23 cellular contexts compared by ENCODE assay signal in genomic region chr1:40847023-40847740, GRCh38. TPM values are rescaled to one million over a fixed set of nuclear protein-coding genes. Genes with fewer than 3 reads are reported as not detected.
DNase-seq lines count a peak whose midpoint lies in the region; ATAC-seq, FAIRE-seq and TF ChIP-seq lines count a peak whose summit lies in the region.
"Had no signal": no experiment of that assay in that cellular context is flagged by ENCODE, and none has a peak within 500 bp of the region (broad histone marks: within the 10 kb centered on the region; RNA-seq: fewer than 3 reads in every experiment).

No MANE protein-coding gene starts in this region.

- H4K8ac ChIP-seq in IMR-90 (ENCODE audit: low read depth in 2 of 2, low read length in 2 of 2) (no peak overlapping the region), H1 (ENCODE audit: extremely low read depth, insufficient read depth, low read length) (no peak overlapping the region)

- no peaks in the 10 kb centered on the region for H3K79me2 ChIP-seq in H1 (ENCODE audit: control insufficient read depth in 1 of 2, insufficient read depth in 2 of 2, low read length in 2 of 2)

- H2BK12ac ChIP-seq in H1 (ENCODE audit: low read depth, low read length): no peak overlapping the region

- H4K91ac ChIP-seq in IMR-90 (ENCODE audit: insufficient read depth, low read depth, low read length): no peak overlapping the region
- H4K91ac ChIP-seq in H1 (replicated peaks; ENCODE audit: insufficient read length, low read length): no peak overlapping the region

- no peaks in the 10 kb centered on the region for H3K36me3 ChIP-seq in BLaER1 treated with 17β-estradiol and CSF1 and Interleukin-3, amounts not matched to agents 10 nM and 100 nM
- no peaks in the 10 kb centered on the region for H3K36me3 ChIP-seq in IMR-90 (ENCODE audit: control insufficient read depth, insufficient read depth, low read length)
- no peaks in the 10 kb centered on the region for H3K36me3 ChIP-seq in H1 (ENCODE audit: control insufficient read depth in 2 of 4, insufficient read depth in 4 of 4, low read length in 3 of 4)
- no peaks in the 10 kb centered on the region for H3K36me3 ChIP-seq in mesodermal cell (ENCODE audit: control insufficient read depth, insufficient read depth, low read length)
- H3K36me3 ChIP-seq in pancreas: no peaks in the 10 kb centered on the region
- H3K36me3 ChIP-seq: esophagus squamous epithelium, heart right ventricle, WERI-Rb-1 had no signal

- no peak for TF ChIP-seq RAD21 in IMR-90 (IDR thresholded peaks at IDR 0.05; ENCODE audit: low read length)
- no peak for TF ChIP-seq RAD21 in H1 (IDR thresholded peaks at IDR 0.05 in 1 of 2, conservative IDR thresholded peaks at IDR 0.05 in 1 of 2; ENCODE audit: low read depth in 2 of 2, low read length in 2 of 2)

- CTCF ChIA-PET in IMR-90 (lab: Yijun Ruan, JAX): interaction anchor here (0.6 to 3.1 kb wide), 5 partner anchors 12 to 156 kb away, joined by 3 to 30 read pairs (median 6); no protein-coding TSS in a partner anchor
- CTCF ChIA-PET in H1 (lab: Charles Lee; ENCODE audit: partially characterized antibody): interaction anchor here (1.0 to 26.8 kb wide), 13 partner anchors 9 to 236 kb away, joined by 3 to 917 read pairs (median 5); partner anchors contain the start of gene CITED4

- H3K23ac ChIP-seq in IMR-90 (ENCODE audit: low read depth, low read length) (peak overlapping the region; percentile 40; the same call in 1 of the 2 replicates), H1 (ENCODE audit: insufficient read length) (no peak overlapping the region)

- H4K5ac ChIP-seq in IMR-90 (ENCODE audit: low read depth, low read length): no peak overlapping the region
- no peak overlapping the region for H4K5ac ChIP-seq in H1 (ENCODE audit: insufficient read length, low read depth, low read length)

- no peak overlapping the region for H3K18ac ChIP-seq in IMR-90 (ENCODE audit: low read depth, low read length)
- H3K18ac ChIP-seq in H1 (ENCODE audit: extremely low read depth, low read length): no peak overlapping the region

- H2BK120ac ChIP-seq in IMR-90 (ENCODE audit: low read depth, low read length): no peak overlapping the region
- no peak overlapping the region for H2BK120ac ChIP-seq in H1 (replicated peaks; ENCODE audit: low read depth, low read length)

- in situ Hi-C loops in IMR-90 (cut with MboI; ENCODE audit: low sequenced_read_pairs): loop anchor here (5.0 to 10.0 kb wide), 2 partner anchors 105 to 222 kb away; no protein-coding TSS in a partner anchor

- H4K20me1 ChIP-seq in BLaER1 treated with 17β-estradiol and CSF1 and Interleukin-3, amounts not matched to agents 10 nM and 100 nM: no peaks in the 10 kb centered on the region
- H4K20me1 ChIP-seq in IMR-90 (ENCODE audit: insufficient read depth, low read length) (no peaks in the 10 kb centered on the region; the same call in 1 of the 2 replicates), H1 (replicated peaks in 1 of 2; ENCODE audit: control insufficient read depth in 1 of 2, insufficient read depth in 2 of 2, low read length in 2 of 2) (no peaks in the 10 kb centered on the region)

- dilution Hi-C loops in IMR-90 (cut with HindIII; ENCODE audit: low sequenced_read_pairs, unreplicated experiment): no loop called here

- peak; percentile 18 for DNase-seq in IMR-90
- no peak for DNase-seq in H1 (ENCODE audit: low read depth in 1 of 2, low spot score in 2 of 2)
- no peak for DNase-seq in lower leg skin (ENCODE audit: low spot score in 2 of 2)
- no peak for DNase-seq in pancreas
- DNase-seq in D721Med (ENCODE audit: insufficient read length, low spot score): no peak
- DNase-seq in SKM-1 (lab: John Stamatoyannopoulos, UW; ENCODE audit: unreplicated experiment): no peak
- DNase-seq: activated CD4-positive, alpha-beta memory T cell treated with anti-CD3 and anti-CD28 coated beads, Interleukin-2, amount 10 ng/mL, durations not matched to agents 7 days and 5 days; activated T-cell treated with anti-CD3 and anti-CD28 coated beads, Interleukin-2, amount 50 U/mL, for 4 hours; CD8-positive, alpha-beta memory T cell; esophagus squamous epithelium; heart right ventricle; NCI-H1105; NCI-H2171; NCI-H774; WERI-Rb-1 had no signal

- peak overlapping the region in 6 of 11 experiments; percentile 18 to 50 (median 30); a peak in 7 of 22 replicates for H3K4me2 ChIP-seq in BLaER1 treated with 17β-estradiol and CSF1 and Interleukin-3, amounts not matched to agents 10 nM and 100 nM
- no peak overlapping the region for H3K4me2 ChIP-seq in IMR-90 (ENCODE audit: low read depth, low read length)
- H3K4me2 ChIP-seq in H1 (ENCODE audit: insufficient read depth in 1 of 2, low read depth in 2 of 2, low read length in 2 of 2): no peak overlapping the region
- H3K4me2 ChIP-seq: KMS-11 had no signal

- H3K27ac ChIP-seq in BLaER1 treated with 17β-estradiol and CSF1 and Interleukin-3, amounts not matched to agents 10 nM and 100 nM: no peak overlapping the region
- no peak overlapping the region for H3K27ac ChIP-seq in IMR-90 (ENCODE audit: insufficient read depth, low read length)
- no peak overlapping the region for H3K27ac ChIP-seq in H1 (ENCODE audit: low read depth, low read length)
- H3K27ac ChIP-seq in mesodermal cell (ENCODE audit: low read depth, low read length, severe bottlenecking): peak overlapping the region; percentile 65
- no peak overlapping the region for H3K27ac ChIP-seq in pancreas
- H3K27ac ChIP-seq: esophagus squamous epithelium, heart right ventricle, KMS-11, WERI-Rb-1 had no signal

- BruUV-seq in IMR-90 (replicated peaks; lab: Mats Ljungman, UMichigan): no TSS peak

- H3K4me3 ChIP-seq in BLaER1 treated with 17β-estradiol and CSF1 and Interleukin-3, amounts not matched to agents 10 nM and 100 nM: no peak overlapping the region
- H3K4me3 ChIP-seq in IMR-90 (ENCODE audit: insufficient read depth, low read depth, low read length) (no peak overlapping the region), H1 (ENCODE audit: extremely low read depth in 1 of 4, insufficient read depth in 2 of 4, low read depth in 3 of 4, low read length in 4 of 4) (no peak overlapping the region), mesodermal cell (ENCODE audit: extremely low read depth, insufficient read depth, low read length, poor library complexity, severe bottlenecking) (no peak overlapping the region), lower leg skin (ENCODE audit: low read depth, poor library complexity, severe bottlenecking) (no peak overlapping the region), pancreas (no peak overlapping the region)
- H3K4me3 ChIP-seq: esophagus squamous epithelium, GM12878, heart right ventricle had no signal

- H3K14ac ChIP-seq in IMR-90 (replicated peaks; ENCODE audit: low read depth, low read length) (no peak overlapping the region), H1 (ENCODE audit: insufficient read length) (no peak overlapping the region)

- H2AFZ ChIP-seq in IMR-90 (replicated peaks; ENCODE audit: low read length, poor library complexity) (peak overlapping the region; percentile 12), H1 (ENCODE audit: low read length) (no peak overlapping the region)

- H3K9ac ChIP-seq in BLaER1 treated with 17β-estradiol and CSF1 and Interleukin-3, amounts not matched to agents 10 nM and 100 nM: no peak overlapping the region
- H3K9ac ChIP-seq in IMR-90 (ENCODE audit: low read depth, low read length) (no peak overlapping the region), H1 (replicated peaks in 1 of 4; ENCODE audit: extremely low read depth in 1 of 4, low read depth in 3 of 4, low read length in 3 of 4) (no peak overlapping the region)
- H3K9ac ChIP-seq: KMS-11 had no signal

- TF ChIP-seq POLR2A in IMR-90 (IDR thresholded peaks at IDR 0.05; ENCODE audit: low read depth, low read length): no peak
- TF ChIP-seq POLR2A in H1 (IDR thresholded peaks at IDR 0.05; ENCODE audit: control extremely low read depth in 1 of 2, low read depth in 2 of 2, low read length in 2 of 2): no peak
- TF ChIP-seq POLR2A in lower leg skin (IDR thresholded peaks at IDR 0.05): no peak

- intact Hi-C loops in IMR-90 (cut with micrococcal nuclease): loop anchor here (5.0 kb wide), 1 partner anchor 275 kb away; no protein-coding TSS in a partner anchor
- intact Hi-C loops in lower leg skin (cut with DNase I; ENCODE audit: low total_unique reads): no loop called here
- intact Hi-C loops in pancreas (cut with DNase I): loop anchor here in 1 of 3 donors (5.0 to 10.0 kb wide), 2 partner anchors 105 to 222 kb away; no protein-coding TSS in a partner anchor

- TF ChIP-seq CTCF in IMR-90 (conservative IDR thresholded peaks at IDR 0.05; ENCODE audit: low read depth, low read length) (no peak), H1 (IDR thresholded peaks at IDR 0.05; ENCODE audit: control extremely low read depth in 1 of 3, insufficient read depth in 1 of 3, low read depth in 1 of 3, low read length in 3 of 3) (no peak), lower leg skin (IDR thresholded peaks at IDR 0.05) (no peak), pancreas (IDR thresholded peaks at IDR 0.05) (no peak), D721Med (IDR thresholded peaks at IDR 0.05; ENCODE audit: insufficient read depth, missing control alignments) (no peak)

- H3K79me1 ChIP-seq in IMR-90 (ENCODE audit: low read depth in 1 of 2, low read length in 2 of 2): no peaks in the 10 kb centered on the region
- H3K79me1 ChIP-seq in H1 (ENCODE audit: low read depth, low read length): no peaks in the 10 kb centered on the region

- H3K27me3 ChIP-seq in BLaER1 treated with 17β-estradiol and CSF1 and Interleukin-3, amounts not matched to agents 10 nM and 100 nM: no peaks in the 10 kb centered on the region
- H3K27me3 ChIP-seq in IMR-90 (ENCODE audit: control insufficient read depth, insufficient read depth, low read length): peaks cover 7% of the 10 kb centered on the region
- H3K27me3 ChIP-seq in H1 (replicated peaks in 1 of 4; ENCODE audit: control insufficient read depth in 3 of 4, extremely low read depth in 1 of 4, insufficient read depth in 3 of 4, low read length in 3 of 4): no peaks in the 10 kb centered on the region; a peak in 1 of 7 replicates
- H3K27me3 ChIP-seq in pancreas: no peaks in the 10 kb centered on the region
- H3K27me3 ChIP-seq: esophagus squamous epithelium, heart right ventricle had no signal

- ATAC-seq in IMR-90 (ENCODE audit: low read depth) (peak; percentile 31; the same call in 1 of the 2 replicates), pancreas (no peak)
- ATAC-seq: activated T-cell treated with anti-CD3 and anti-CD28 coated beads, Interleukin-2, amount 50 U/mL, for 4 hours; GM12878; heart right ventricle; Panc1 had no signal

- no peak for TF ChIP-seq EP300 in H1 (IDR thresholded peaks at IDR 0.05; ENCODE audit: borderline replicate concordance in 1 of 2, low read depth in 2 of 2, low read length in 2 of 2)

- no peak overlapping the region for H2AK9ac ChIP-seq in IMR-90 (replicated peaks; ENCODE audit: low read depth, low read length, poor library complexity)

- peaks cover 0 to 8% (median 5%) of the 10 kb centered on the region in 11 experiments; a peak in 6 of 22 replicates for H3K9me3 ChIP-seq in BLaER1 treated with 17β-estradiol and CSF1 and Interleukin-3, amounts not matched to agents 10 nM and 100 nM (replicated peaks in 1 of 11)
- H3K9me3 ChIP-seq in IMR-90 (ENCODE audit: control insufficient read depth, insufficient read depth, low read length) (peaks cover 11% of the 10 kb centered on the region), H1 (ENCODE audit: insufficient read depth in 2 of 2, low read depth in 1 of 2, low read length in 1 of 2) (no peaks in the 10 kb centered on the region), mesodermal cell (ENCODE audit: control insufficient read depth, low read length) (peaks cover 9% of the 10 kb centered on the region), pancreas (no peaks in the 10 kb centered on the region)

- H3K4ac ChIP-seq in IMR-90 (ENCODE audit: low read depth, low read length) (no peak overlapping the region), H1 (replicated peaks; ENCODE audit: insufficient read length, low read depth, low read length) (no peak overlapping the region)

- H2BK5ac ChIP-seq in IMR-90 (ENCODE audit: low read depth, low read length, poor library complexity, severe bottlenecking) (no peak overlapping the region), H1 (ENCODE audit: low read depth, low read length) (no peak overlapping the region)

- H2BK20ac ChIP-seq in IMR-90 (ENCODE audit: low read depth, low read length): no peak overlapping the region
- H2BK20ac ChIP-seq in H1 (ENCODE audit: low read length): 0 out of 2 replicates have a peak overlapping the region, but pooled peaks have one; percentile 10

- no peak overlapping the region for H3K56ac ChIP-seq in IMR-90 (ENCODE audit: extremely low read depth, insufficient read depth, low read length)
- no peak overlapping the region for H3K56ac ChIP-seq in H1 (replicated peaks; ENCODE audit: insufficient read length, low read depth, low read length)

- H3K23me2 ChIP-seq in H1 (ENCODE audit: low read depth, low read length): no peaks in the 10 kb centered on the region; the same call in 1 of the 2 replicates

- POLR2A ChIA-PET in IMR-90 (lab: Charles Lee; ENCODE audit: unreplicated experiment): no interaction called here
- POLR2A ChIA-PET in H1 (lab: Charles Lee; ENCODE audit: partially characterized antibody): no interaction called here

- peaks cover 12 to 68% (median 54%) of the 10 kb centered on the region in 10 experiments; a peak in 18 of 20 replicates for H3K4me1 ChIP-seq in BLaER1 treated with 17β-estradiol and CSF1 and Interleukin-3, amounts not matched to agents 10 nM and 100 nM
- no peaks in the 10 kb centered on the region for H3K4me1 ChIP-seq in IMR-90 (ENCODE audit: control insufficient read depth, insufficient read depth, low read length)
- no peaks in the 10 kb centered on the region; a peak in 1 of 7 replicates for H3K4me1 ChIP-seq in H1 (replicated peaks in 1 of 4; ENCODE audit: control insufficient read depth in 3 of 4, insufficient read depth in 4 of 4, low read length in 3 of 4)
- H3K4me1 ChIP-seq in mesodermal cell (ENCODE audit: control insufficient read depth, insufficient read depth, low read length, poor library complexity, severe bottlenecking): peaks cover 5% of the 10 kb centered on the region
- H3K4me1 ChIP-seq in pancreas: peaks cover 9 to 20% (median 9%) of the 10 kb centered on the region in 3 donors

- H2AK5ac ChIP-seq in IMR-90 (ENCODE audit: low read depth, low read length) (no peak overlapping the region), H1 (ENCODE audit: low read depth, low read length) (no peak overlapping the region)

- FAIRE-seq in H1 (lab: Jason Lieb, UNC) (no peak), pancreas (lab: Jason Lieb, UNC) (no peak), D721Med (lab: Jason Lieb, UNC) (no peak)
- FAIRE-seq: G401.6, GM12878, islet of Langerhans, urothelium cell line had no signal

- WGBS in IMR-90 (ENCODE audit: extremely low coverage in 2 of 2, insufficient read length in 1 of 2), 2 experiments: 100% methylated on average over 3 of the region's 6 CpGs; no CpG with 5 or more reads in 1 of the 2 experiments
- 90% methylated on average over 6 of the region's 6 CpGs; no CpG with 5 or more reads in 1 of the 2 experiments for WGBS in H1 (ENCODE audit: extremely low coverage in 1 of 2, insufficient coverage in 1 of 2, insufficient read length in 1 of 2, insufficient replicate concordance in 2 of 2, low coverage in 1 of 2, low lambda C conversion rate in 2 of 2, missing lambda C conversion rate in 1 of 2), 2 experiments
- 94 to 95% methylated on average over 5 of the region's 6 CpGs for WGBS in mesodermal cell (ENCODE audit: insufficient coverage in 2 of 2), 2 experiments
- 83 to 85% methylated on average over 6 of the region's 6 CpGs for WGBS in lower leg skin, 2 donors
- 78 to 80% methylated on average over 6 of the region's 6 CpGs for WGBS in pancreas, 2 donors

- H3K9me1 ChIP-seq in IMR-90 (ENCODE audit: insufficient read depth, low read length): no peaks in the 10 kb centered on the region

- H2BK15ac ChIP-seq in IMR-90 (ENCODE audit: low read depth, low read length) (no peak overlapping the region), H1 (ENCODE audit: low read length) (no peak overlapping the region)

RNA-seq across cellular contexts. Expression of gene CITED4, which starts 15.0 kb away (rescaled TPM):
- total RNA-seq in IMR-90 (2012; rRNA removed): under 0.01 and 0.28 TPM in 2 replicates
- 1.6 and 2.2 TPM in 2 replicates for polyA plus RNA-seq in IMR-90 (2012; rRNA removed)
- 1.7 and 7.4 TPM in 2 replicates for polyA plus RNA-seq in IMR-90 (2012; cell fraction: cytosol; rRNA removed)
- 1.2 and 3.1 TPM in 2 replicates for polyA plus RNA-seq in IMR-90 (2012; cell fraction: nucleus; rRNA removed; ENCODE audit: low replicate concordance)
- total RNA-seq in H1 (2021; fragmentation: NEBNext Ultra II Directional; extraction: Animal tissue kit (Norgen Biotek cat#: 25700)): 16.0 and 16.3 TPM in 2 replicates
- polyA plus RNA-seq in H1 (2011; rRNA removed): 5.4 and 11.1 TPM in 2 replicates
- polyA plus RNA-seq in H1 (2011; cell fraction: cytosol; rRNA removed): 4.6 TPM
- 8.9 TPM for polyA plus RNA-seq in H1 (2011; cell fraction: nucleus; rRNA removed)
- polyA plus RNA-seq in H1 (2012, experiment 1 of 2): 5.5 to 10.2 TPM (median 9.5 TPM) in 4 replicates
- 3.8 TPM for polyA plus RNA-seq in H1 (2012, experiment 2 of 2)
- 15.6 TPM for polyA plus RNA-seq in H1 (2013, experiment 1 of 2)
- polyA plus RNA-seq in H1 (2013, experiment 2 of 2): 16.1 TPM
- polyA minus RNA-seq in H1 (2011; rRNA and poly(A)+ RNA removed): 0.22 and 0.63 TPM in 2 replicates
- 5.8 TPM for polyA minus RNA-seq in H1 (2011; cell fraction: cytosol; rRNA and poly(A)+ RNA removed)
- polyA minus RNA-seq in H1 (2011; cell fraction: nucleus; rRNA and poly(A)+ RNA removed): 12.1 TPM
- 4.4 TPM for polyA plus RNA-seq in mesodermal cell (2013, experiment 1 of 2)
- polyA plus RNA-seq in mesodermal cell (2013, experiment 2 of 2): 2.9 TPM
- total RNA-seq in lower leg skin: 100 to 1,000 TPM; 135 to 172 (median 150) TPM
- total RNA-seq in pancreas: 10 to 100 TPM; 41.1 to 81.2 (median 51.1) TPM
- polyA plus RNA-seq in pancreas: 10 to 100 TPM; 47.8 to 63.3 TPM

Comparison
In these comparisons a context has a peak if more than half of its experiments do, and no peak if none do; other contexts are left out.
1. H3K4me2 ChIP-seq: peak in BLaER1 treated with 17β-estradiol and CSF1 and Interleukin-3, amounts not matched to agents 10 nM and 100 nM (6 of 11); none in IMR-90 (single experiment) and H1 (0 of 2).
2. RNA of gene CITED4, which starts 15.0 kb away (total RNA-seq): 135 to 172 TPM in lower leg skin, 41.1 to 81.2 TPM in pancreas and 16.0 to 16.3 TPM in H1; under 0.01 to 0.28 TPM in IMR-90; every median in the first group is over 10 times any median in the second.